35 cellular contexts compared by ENCODE assay signal in genomic region chr6:170415318-170415717, GRCh38.
"Had no signal": no experiment of that assay in that cellular context is flagged by ENCODE, and none has a peak within 500 bp of the region (broad histone marks: within the 10 kb centered on the region; RNA-seq: fewer than 3 reads in every experiment).

No MANE protein-coding gene starts in this region.

- H3K9me3 Mint-ChIP-seq: activated CD4-positive, alpha-beta T cell treated with anti-CD3 and anti-CD28 coated beads, Interleukin-2, amount 10 ng/mL, durations not matched to agents 24 days and 14 days; activated T-helper 1 cell treated with anti-CD3 and anti-CD28 coated beads, Interleukin-12 subunit alpha, Interleukin-12 subunit beta, Interleukin-2, Interleukin-4 antibody, amounts not matched to agents 30 ng/mL and 10 ng/mL and 1 ng/mL, durations not matched to agents 14 hours and 24 hours and 36 hours; activated T-helper 2 cell treated with anti-CD3 and anti-CD28 coated beads, Interferon-gamma antibody, Interleukin-2, Interleukin-4, amounts not matched to agents 10 μg/mL and 5 μg/mL and 100 μg/mL, durations not matched to agents 14 hours and 24 hours and 36 hours; endodermal cell; T-helper 2 cell treated with Interferon-gamma antibody and Interleukin-4, amounts not matched to agents 5 μg/mL and 100 μg/mL, for 36 hours had no signal

- H3K4me1 ChIP-seq: adrenal gland, body of pancreas, colonic mucosa, foreskin keratinocyte, gastrocnemius medialis, heart right ventricle had no signal

- H3K9me3 ChIP-seq: adrenal gland, colonic mucosa, gastrocnemius medialis had no signal

- H3K27me3 Mint-ChIP-seq: activated naive CD8-positive, alpha-beta T cell treated with anti-CD3 and anti-CD28 coated beads for 36 hours had no signal

- H3K4me1 Mint-ChIP-seq: activated B cell treated with CpG ODN at 0.5 μM for 24 hours; activated CD4-positive, alpha-beta T cell treated with anti-CD3 and anti-CD28 coated beads, Interleukin-2, amount 10 ng/mL, durations not matched to agents 24 days and 14 days; activated CD8-positive, alpha-beta memory T cell treated with anti-CD3 and anti-CD28 coated beads, Interleukin-2, amount 10 ng/mL, durations not matched to agents 7 days and 5 days; activated naive CD4-positive, alpha-beta T cell treated with anti-CD3 and anti-CD28 coated beads, Interleukin-2, amount 50 U/mL, for 24 hours; activated naive CD8-positive, alpha-beta T cell treated with anti-CD3 and anti-CD28 coated beads for 36 hours; endodermal cell; T-helper 17 cell had no signal

- DNase-seq: activated B cell treated with CpG ODN at 0.5 μM for 24 hours; activated CD4-positive, alpha-beta memory T cell treated with anti-CD3 and anti-CD28 coated beads for 36 hours; activated CD4-positive, alpha-beta T cell treated with anti-CD3 and anti-CD28 coated beads, Interleukin-2, amount 10 ng/mL, durations not matched to agents 24 days and 14 days; activated CD8-positive, alpha-beta memory T cell treated with anti-CD3 and anti-CD28 coated beads, Interleukin-2, amount 10 ng/mL, durations not matched to agents 7 days and 5 days; activated CD8-positive, alpha-beta memory T cell treated with anti-CD3 and anti-CD28 coated beads, Interleukin-2, amount 50 U/mL, for 4 hours; activated CD8-positive, alpha-beta T cell treated with anti-CD3 and anti-CD28 coated beads, Interleukin-2, amount 10 ng/mL, durations not matched to agents 7 days and 5 days; activated effector memory CD4-positive, alpha-beta T cell treated with anti-CD3 and anti-CD28 coated beads, Interleukin-2, amount 50 U/mL, for 16 hours; activated naive CD4-positive, alpha-beta T cell treated with anti-CD3 and anti-CD28 coated beads for 36 hours; activated naive CD8-positive, alpha-beta T cell treated with anti-CD3 and anti-CD28 coated beads for 36 hours; activated naive CD8-positive, alpha-beta T cell treated with anti-CD3 and anti-CD28 coated beads, Interleukin-2, amount 50 U/mL, for 24 hours; activated T-cell treated with anti-CD3 and anti-CD28 coated beads, Interleukin-2, amount 50 U/mL, for 1 hour; activated T-cell treated with anti-CD3 and anti-CD28 coated beads, Interleukin-2, amount 50 U/mL, for 48 hours; adrenal gland; amygdala; aorta; body of pancreas; central memory CD4-positive, alpha-beta T cell; cerebellar nuclear complex; colonic mucosa; effector CD8-positive, alpha-beta T cell; foreskin keratinocyte; gastrocnemius medialis; heart right ventricle; T-helper 1 cell; T-helper 17 cell; T1000; WERI-Rb-1 had no signal

- H3K36me3 Mint-ChIP-seq: activated CD4-positive, alpha-beta memory T cell treated with anti-CD3 and anti-CD28 coated beads for 36 hours; activated CD8-positive, alpha-beta memory T cell treated with anti-CD3 and anti-CD28 coated beads, Interleukin-2, amount 10 ng/mL, durations not matched to agents 7 days and 5 days; activated naive CD8-positive, alpha-beta T cell treated with anti-CD3 and anti-CD28 coated beads for 36 hours had no signal

- H3K27ac Mint-ChIP-seq: activated B cell treated with CpG ODN at 0.5 μM for 24 hours; activated CD4-positive, alpha-beta memory T cell treated with anti-CD3 and anti-CD28 coated beads for 36 hours; activated CD4-positive, alpha-beta T cell treated with anti-CD3 and anti-CD28 coated beads, Interleukin-2, amount 10 ng/mL, durations not matched to agents 24 days and 14 days; activated CD8-positive, alpha-beta memory T cell treated with anti-CD3 and anti-CD28 coated beads, Interleukin-2, amount 10 ng/mL, durations not matched to agents 7 days and 5 days; activated CD8-positive, alpha-beta T cell treated with anti-CD3 and anti-CD28 coated beads, Interleukin-2, amount 10 ng/mL, durations not matched to agents 7 days and 5 days; activated naive CD4-positive, alpha-beta T cell treated with anti-CD3 and anti-CD28 coated beads for 36 hours; activated naive CD4-positive, alpha-beta T cell treated with anti-CD3 and anti-CD28 coated beads, Interleukin-2, amount 50 U/mL, for 24 hours; activated naive CD8-positive, alpha-beta T cell treated with anti-CD3 and anti-CD28 coated beads for 36 hours; activated naive CD8-positive, alpha-beta T cell treated with anti-CD3 and anti-CD28 coated beads, Interleukin-2, amount 50 U/mL, for 24 hours; activated T-helper 1 cell treated with anti-CD3 and anti-CD28 coated beads, Interleukin-12 subunit alpha, Interleukin-12 subunit beta, Interleukin-2, Interleukin-4 antibody, amounts not matched to agents 30 ng/mL and 10 ng/mL and 1 ng/mL, durations not matched to agents 14 hours and 24 hours and 36 hours; activated T-helper 2 cell treated with anti-CD3 and anti-CD28 coated beads, Interferon-gamma antibody, Interleukin-2, Interleukin-4, amounts not matched to agents 10 μg/mL and 5 μg/mL and 100 μg/mL, durations not matched to agents 14 hours and 24 hours and 36 hours; endodermal cell; T-helper 17 cell; T-helper 2 cell treated with Interferon-gamma antibody and Interleukin-4, amounts not matched to agents 5 μg/mL and 100 μg/mL, for 36 hours had no signal

- H3K4me3 ChIP-seq: adrenal gland, body of pancreas, cardiac muscle cell, colonic mucosa, gastrocnemius medialis, heart right ventricle had no signal

- H3K4me3 Mint-ChIP-seq: activated B cell treated with CpG ODN at 0.5 μM for 24 hours; activated CD4-positive, alpha-beta memory T cell treated with anti-CD3 and anti-CD28 coated beads for 36 hours; activated CD4-positive, alpha-beta T cell treated with anti-CD3 and anti-CD28 coated beads, Interleukin-2, amount 10 ng/mL, durations not matched to agents 24 days and 14 days; activated CD8-positive, alpha-beta memory T cell treated with anti-CD3 and anti-CD28 coated beads, Interleukin-2, amount 10 ng/mL, durations not matched to agents 7 days and 5 days; activated CD8-positive, alpha-beta T cell treated with anti-CD3 and anti-CD28 coated beads, Interleukin-2, amount 10 ng/mL, durations not matched to agents 7 days and 5 days; activated naive CD4-positive, alpha-beta T cell treated with anti-CD3 and anti-CD28 coated beads for 36 hours; activated naive CD4-positive, alpha-beta T cell treated with anti-CD3 and anti-CD28 coated beads, Interleukin-2, amount 50 U/mL, for 24 hours; activated naive CD8-positive, alpha-beta T cell treated with anti-CD3 and anti-CD28 coated beads for 36 hours; activated naive CD8-positive, alpha-beta T cell treated with anti-CD3 and anti-CD28 coated beads, Interleukin-2, amount 50 U/mL, for 24 hours; activated T-helper 1 cell treated with anti-CD3 and anti-CD28 coated beads, Interleukin-12 subunit alpha, Interleukin-12 subunit beta, Interleukin-2, Interleukin-4 antibody, amounts not matched to agents 30 ng/mL and 10 ng/mL and 1 ng/mL, durations not matched to agents 14 hours and 24 hours and 36 hours; endodermal cell; T-helper 17 cell; T-helper 2 cell treated with Interferon-gamma antibody and Interleukin-4, amounts not matched to agents 5 μg/mL and 100 μg/mL, for 36 hours had no signal

- ATAC-seq: activated CD4-positive, CD25-positive, alpha-beta regulatory T cell treated with anti-CD3 and anti-CD28 coated beads, Interleukin-2, amount 50 U/mL, for 24 hours; activated CD8-positive, alpha-beta memory T cell treated with anti-CD3 and anti-CD28 coated beads, Interleukin-2, amount 10 ng/mL, durations not matched to agents 7 days and 5 days; activated CD8-positive, alpha-beta T cell treated with anti-CD3 and anti-CD28 coated beads, Interleukin-2, amount 10 ng/mL, durations not matched to agents 7 days and 5 days; activated naive CD8-positive, alpha-beta T cell treated with anti-CD3 and anti-CD28 coated beads, Interleukin-2, amount 50 U/mL, for 24 hours; body of pancreas; esophagus mucosa; foreskin keratinocyte; gastrocnemius medialis; heart right ventricle; T-helper 17 cell had no signal

- H3K27ac ChIP-seq: adrenal gland, body of pancreas, cardiac muscle cell, colonic mucosa, foreskin keratinocyte, gastrocnemius medialis, heart right ventricle, WERI-Rb-1 had no signal

- H3K36me3 ChIP-seq: adrenal gland, cardiac muscle cell, colonic mucosa, gastrocnemius medialis, heart right ventricle, WERI-Rb-1 had no signal

- H3K27me3 ChIP-seq: adrenal gland, body of pancreas, cardiac muscle cell, colonic mucosa, foreskin keratinocyte had no signal
